Comparison of ENCODE assay signal across 29 cellular contexts in genomic region chr11:116432301-116432700, GRCh38.
"Had no signal": no experiment of that assay in that cellular context is flagged by ENCODE, and none has a peak within 500 bp of the region (broad histone marks: within the 10 kb centered on the region; RNA-seq: fewer than 3 reads in every experiment).

No MANE protein-coding gene starts in this region.

- DNase-seq: cortex of kidney; effector memory CD8-positive, alpha-beta T cell; erythroblast; esophagus squamous epithelium; foreskin melanocyte; glutamatergic neuron; heart right ventricle; hippocampal formation; left cardiac atrium; left lung; mesenchymal stem cell; mucosa of descending colon; naive B cell; nucleus accumbens; retina; stimulated activated CD4-positive, alpha-beta T cell treated with anti-CD3 and anti-CD28 coated beads, Interleukin-12 subunit alpha, Interleukin-12 subunit beta, amount 100 ng/mL, for 4 hours; stimulated activated CD4-positive, alpha-beta T cell treated with anti-CD3 and anti-CD28 coated beads, Interleukin-1b, Interleukin-23, amount 100 ng/mL, for 48 hours; stimulated activated CD4-positive, alpha-beta T cell treated with anti-CD3 and anti-CD28 coated beads, Interleukin-4, amount 100 ng/mL, for 1 hour; stimulated activated CD8-positive, alpha-beta memory T cell treated with anti-CD3 and anti-CD28 coated beads, Interleukin-4, amount 100 ng/mL, for 48 hours; stimulated activated naive CD4-positive, alpha-beta T cell treated with Interleukin-2 at 50 U/mL for 16 hours; stomach; thyroid gland; trophoblast cell had no signal

- H3K27ac ChIP-seq: esophagus squamous epithelium, heart right ventricle, left lung, stomach, thyroid gland, vagina had no signal

- FAIRE-seq: endometrium, islet of Langerhans had no signal

- H3K36me3 ChIP-seq: esophagus squamous epithelium, heart right ventricle, left lung, stomach, thyroid gland, vagina had no signal

- ATAC-seq: effector memory CD8-positive, alpha-beta T cell; heart right ventricle; left cardiac atrium; left lung; mucosa of descending colon; natural killer cell treated with Interleukin-12 subunit alpha and Interleukin-12 subunit beta and Interleukin-15 and Interleukin-18, amount 100 ng/mL, for 72 hours; sciatic nerve had no signal

- H3K4me2 ChIP-seq: smooth muscle cell had no signal

- H3K9me3 ChIP-seq: esophagus squamous epithelium, heart right ventricle, left lung, mucosa of descending colon, stomach, thyroid gland, vagina had no signal

- H3K4me1 ChIP-seq: esophagus squamous epithelium, left lung, stomach, thyroid gland had no signal

- H3K27me3 ChIP-seq: left lung, thyroid gland, vagina had no signal

- H3K4me3 ChIP-seq: esophagus squamous epithelium, heart right ventricle, left lung, mucosa of descending colon, smooth muscle cell, stomach, thyroid gland, vagina had no signal
